Comparison of ENCODE assay signal across 1 cellular context in genomic region chr22:37150701-37151100, GRCh38.
TF ChIP-seq lines count a peak whose summit lies in the region.

No MANE protein-coding gene starts in this region.

TF ChIP-seq in GM12878, 131 proteins besides CTCF, POLR2A, EP300 and RAD21:
- TF ChIP-seq SMARCA5 (IDR thresholded peaks at IDR 0.05) = 0 out of 2 replicates have a peak, but pooled peaks have one; percentile 37
- 0 out of 2 replicates have a peak, but pooled peaks have one; percentile 28 for TF ChIP-seq KDM1A (IDR thresholded peaks at IDR 0.05; ENCODE audit: borderline replicate concordance)
- TF ChIP-seq ZNF217 (IDR thresholded peaks at IDR 0.05) = peak; percentile 82; the same call in 1 of the 2 replicates
- no peak for TF ChIP-seq FOS (IDR thresholded peaks at IDR 0.05; ENCODE audit: borderline replicate concordance, extremely low read depth, insufficient read length)
- peak; percentile 47; the same call in 1 of the 2 replicates for TF ChIP-seq ZNF207 (IDR thresholded peaks at IDR 0.05; ENCODE audit: borderline replicate concordance)
TF ChIP-seq in GM12878: peak in this region for 4.
